ENCODE assay signal across 1 cellular context in genomic region chr10:21273400-21273968, GRCh38.
TF ChIP-seq lines count a peak whose summit lies in the region.

No MANE protein-coding gene starts in this region.

TF ChIP-seq in K562, 482 proteins besides CTCF, POLR2A, EP300 and RAD21 (continued from another document and continues in another):
- no peak for TF ChIP-seq PHF21A (IDR thresholded peaks at IDR 0.05; ENCODE audit: borderline replicate concordance, low read depth)
- TF ChIP-seq USF2 (CRISPR knock-in tag; IDR thresholded peaks at IDR 0.05): no peak
- TF ChIP-seq CCNT2 (IDR thresholded peaks at IDR 0.05; ENCODE audit: borderline replicate concordance, extremely low read depth, insufficient read length, low read depth, low read length): no peak
- TF ChIP-seq ETV1 (tag; conservative IDR thresholded peaks at IDR 0.05; ENCODE audit: low read depth): 0 out of 2 replicates have a peak, but pooled peaks have one; percentile 26
- no peak for TF ChIP-seq XRCC4 (IDR thresholded peaks at IDR 0.05; ENCODE audit: extremely low read depth, insufficient read depth, insufficient read length)
- no peak for TF ChIP-seq ZNF561 (CRISPR knock-in tag; conservative IDR thresholded peaks at IDR 0.05)
- no peak for TF ChIP-seq ZFP30 (CRISPR knock-in tag; IDR thresholded peaks at IDR 0.05; ENCODE audit: borderline replicate concordance)
- TF ChIP-seq HMG20A (CRISPR knock-in tag; conservative IDR thresholded peaks at IDR 0.05): no peak
- TF ChIP-seq ZSCAN29 (IDR thresholded peaks at IDR 0.05): no peak
- TF ChIP-seq FOXO4 (CRISPR knock-in tag; IDR thresholded peaks at IDR 0.05): no peak
- TF ChIP-seq ARID1B (IDR thresholded peaks at IDR 0.05): 0 out of 2 replicates have a peak, but pooled peaks have one; percentile 10
- no peak for TF ChIP-seq JUN (IDR thresholded peaks at IDR 0.05; ENCODE audit: borderline replicate concordance, low read depth, low read length)
- TF ChIP-seq JUN (CRISPR knock-in tag; IDR thresholded peaks at IDR 0.05; ENCODE audit: borderline replicate concordance): no peak
- TF ChIP-seq MBD2 (IDR thresholded peaks at IDR 0.05; ENCODE audit: borderline replicate concordance, low read depth): no peak
- TF ChIP-seq KLF16 (IDR thresholded peaks at IDR 0.05): no peak
- TF ChIP-seq CREM (IDR thresholded peaks at IDR 0.05; ENCODE audit: low read depth): no peak
- TF ChIP-seq NR2C2 (CRISPR knock-in tag; IDR thresholded peaks at IDR 0.05): no peak
- TF ChIP-seq NR2C2 (tag; IDR thresholded peaks at IDR 0.05): peak; percentile 74
- no peak for TF ChIP-seq ZNF347 (CRISPR knock-in tag; IDR thresholded peaks at IDR 0.05; ENCODE audit: low read depth)
- no peak for TF ChIP-seq ADNP (tag; IDR thresholded peaks at IDR 0.05)
- no peak for TF ChIP-seq PML (IDR thresholded peaks at IDR 0.05; ENCODE audit: low read length)
- no peak for TF ChIP-seq TAF15 (IDR thresholded peaks at IDR 0.05; ENCODE audit: low read depth, low read length)
- TF ChIP-seq CC2D1A (IDR thresholded peaks at IDR 0.05): no peak
- TF ChIP-seq ZNF449 (CRISPR knock-in tag; IDR thresholded peaks at IDR 0.05): no peak
- no peak for TF ChIP-seq BRD9 (IDR thresholded peaks at IDR 0.05; ENCODE audit: low read depth, partially characterized antibody)
- no peak for TF ChIP-seq MLLT1 (IDR thresholded peaks at IDR 0.05)
- TF ChIP-seq REST (CRISPR knock-in tag; IDR thresholded peaks at IDR 0.05; ENCODE audit: low read depth): 0 out of 2 replicates have a peak, but pooled peaks have one; percentile 38
- TF ChIP-seq NCOA2 (IDR thresholded peaks at IDR 0.05; ENCODE audit: partially characterized antibody in 2 of 2): no peak
- peak; percentile 43; the same call in 1 of the 2 replicates for TF ChIP-seq NR2C1 (IDR thresholded peaks at IDR 0.05)
- TF ChIP-seq NR2C1 (tag; IDR thresholded peaks at IDR 0.05): peak; percentile 56; the same call in 1 of the 2 replicates
- no peak for TF ChIP-seq STAG1 (CRISPR knock-in tag; IDR thresholded peaks at IDR 0.05; ENCODE audit: borderline replicate concordance)
- no peak for TF ChIP-seq OTX1 (CRISPR knock-in tag; IDR thresholded peaks at IDR 0.05)
- no peak for TF ChIP-seq TCF7 (IDR thresholded peaks at IDR 0.05; ENCODE audit: borderline replicate concordance)
- no peak for TF ChIP-seq HLTF (IDR thresholded peaks at IDR 0.05)
- no peak for TF ChIP-seq PATZ1 (CRISPR knock-in tag; IDR thresholded peaks at IDR 0.05; ENCODE audit: borderline replicate concordance)
- no peak for TF ChIP-seq NCOA6 (IDR thresholded peaks at IDR 0.05)
- TF ChIP-seq TCF3 (CRISPR knock-in tag; IDR thresholded peaks at IDR 0.05): peak; percentile 24; the same call in 1 of the 2 replicates
- no peak for TF ChIP-seq ARID4B (CRISPR knock-in tag; IDR thresholded peaks at IDR 0.05)
- no peak for TF ChIP-seq RBFOX2 (IDR thresholded peaks at IDR 0.05; ENCODE audit: low read depth, low read length)
- no peak for TF ChIP-seq HOXB6 (CRISPR knock-in tag; IDR thresholded peaks at IDR 0.05; ENCODE audit: borderline replicate concordance)
- no peak for TF ChIP-seq ZNF277 (CRISPR knock-in tag; IDR thresholded peaks at IDR 0.05; ENCODE audit: borderline replicate concordance)
- TF ChIP-seq SMAD3 (CRISPR knock-in tag; conservative IDR thresholded peaks at IDR 0.05): no peak
- no peak for TF ChIP-seq ZNF444 (CRISPR knock-in tag; IDR thresholded peaks at IDR 0.05)
- no peak for TF ChIP-seq JUND (IDR thresholded peaks at IDR 0.05; ENCODE audit: borderline replicate concordance, low read depth, low read length)
- no peak for TF ChIP-seq JUND (tag; IDR thresholded peaks at IDR 0.05; ENCODE audit: borderline replicate concordance, low read depth, low read length)
- TF ChIP-seq ZNF263 (CRISPR knock-in tag; IDR thresholded peaks at IDR 0.05; ENCODE audit: borderline replicate concordance): no peak
- TF ChIP-seq ZNF77 (CRISPR knock-in tag; IDR thresholded peaks at IDR 0.05): no peak
- no peak for TF ChIP-seq ZNF436 (CRISPR knock-in tag; IDR thresholded peaks at IDR 0.05)
- no peak for TF ChIP-seq NBN (IDR thresholded peaks at IDR 0.05; ENCODE audit: low read depth)
- TF ChIP-seq STAT6 (CRISPR knock-in tag; IDR thresholded peaks at IDR 0.05): no peak
